In genomic region chr1:12135612-12136011, GRCh38 we compare ENCODE assay signal across 19 cellular contexts. TPM values are rescaled to one million over a fixed set of nuclear protein-coding genes. Genes with fewer than 3 reads are reported as not detected.
DNase-seq lines count a peak whose midpoint lies in the region; ATAC-seq and TF ChIP-seq lines count a peak whose summit lies in the region.
"Had no signal": no experiment of that assay in that cellular context is flagged by ENCODE, and none has a peak within 500 bp of the region (broad histone marks: within the 10 kb centered on the region; RNA-seq: fewer than 3 reads in every experiment).

No MANE protein-coding gene starts in this region.

- H3K36me3 Mint-ChIP-seq in activated CD4-positive, alpha-beta memory T cell treated with anti-CD3 and anti-CD28 coated beads for 36 hours = peaks cover 10% of the 10 kb centered on the region
- H3K36me3 Mint-ChIP-seq in activated CD4-positive, alpha-beta memory T cell treated with anti-CD3 and anti-CD28 coated beads, Interleukin-2, amount 10 ng/mL, durations not matched to agents 7 days and 5 days (ENCODE audit: low read depth) = peaks cover 19% of the 10 kb centered on the region
- H3K36me3 Mint-ChIP-seq in central memory CD8-positive, alpha-beta T cell (ENCODE audit: insufficient read depth) = no peaks in the 10 kb centered on the region

- no peak for ATAC-seq in central memory CD8-positive, alpha-beta T cell (replicated peaks; ENCODE audit: extremely low read depth, poor library complexity, severe bottlenecking)
- ATAC-seq in right lobe of liver (peak; percentile 4 to 61 (median 25)), upper lobe of right lung (peak; percentile 44), GM18520 (IDR thresholded peaks at IDR 0.05; ENCODE audit: unreplicated experiment) (no peak)
- ATAC-seq: esophagus mucosa, HCT116, left colon had no signal

- H3K27me3 Mint-ChIP-seq in activated CD4-positive, alpha-beta memory T cell treated with anti-CD3 and anti-CD28 coated beads for 36 hours = no peaks in the 10 kb centered on the region
- H3K27me3 Mint-ChIP-seq in activated CD4-positive, alpha-beta memory T cell treated with anti-CD3 and anti-CD28 coated beads, Interleukin-2, amount 10 ng/mL, durations not matched to agents 7 days and 5 days = no peaks in the 10 kb centered on the region
- H3K27me3 Mint-ChIP-seq in central memory CD8-positive, alpha-beta T cell = no peaks in the 10 kb centered on the region
- H3K27me3 Mint-ChIP-seq: activated B cell treated with CpG ODN at 0.5 μM for 24 hours had no signal

- peak overlapping the region; percentile 38 for H3K27ac Mint-ChIP-seq in activated CD4-positive, alpha-beta memory T cell treated with anti-CD3 and anti-CD28 coated beads for 36 hours
- H3K27ac Mint-ChIP-seq in activated CD4-positive, alpha-beta memory T cell treated with anti-CD3 and anti-CD28 coated beads, Interleukin-2, amount 10 ng/mL, durations not matched to agents 7 days and 5 days = no peak overlapping the region
- H3K27ac Mint-ChIP-seq in central memory CD8-positive, alpha-beta T cell (ENCODE audit: low read depth) = peak overlapping the region; percentile 86

- BruUV-seq in A673 (replicated peaks; lab: Mats Ljungman, UMichigan) = no TSS peak

- TF ChIP-seq CTCF in right lobe of liver (IDR thresholded peaks at IDR 0.05) (no peak), upper lobe of right lung (IDR thresholded peaks at IDR 0.05) (no peak), A673 (conservative IDR thresholded peaks at IDR 0.05; ENCODE audit: low read depth, low read length) (no peak)

- H3K4me3 Mint-ChIP-seq in activated CD4-positive, alpha-beta memory T cell treated with anti-CD3 and anti-CD28 coated beads for 36 hours = no peak overlapping the region
- H3K4me3 Mint-ChIP-seq in activated CD4-positive, alpha-beta memory T cell treated with anti-CD3 and anti-CD28 coated beads, Interleukin-2, amount 10 ng/mL, durations not matched to agents 7 days and 5 days = no peak overlapping the region
- no peak overlapping the region for H3K4me3 Mint-ChIP-seq in central memory CD8-positive, alpha-beta T cell
- H3K4me3 Mint-ChIP-seq: activated B cell treated with CpG ODN at 0.5 μM for 24 hours had no signal

- 47% methylated on average over 2 of the region's 6 CpGs for WGBS in right lobe of liver (ENCODE audit: insufficient coverage, low coverage, low lambda C conversion rate, missing lambda C conversion rate)

- H3K27me3 ChIP-seq in right lobe of liver (no peaks in the 10 kb centered on the region), upper lobe of right lung (no peaks in the 10 kb centered on the region), A673 (replicated peaks; ENCODE audit: insufficient read depth, low read depth, low read length, poor library complexity) (no peaks in the 10 kb centered on the region)
- H3K27me3 ChIP-seq: hepatocyte had no signal

- H3K4me1 ChIP-seq in right lobe of liver (peaks cover 0 to 18% (median 5%) of the 10 kb centered on the region in 4 donors), upper lobe of right lung (peaks cover 29% of the 10 kb centered on the region), A673 (ENCODE audit: insufficient read depth, low read length, poor library complexity, severe bottlenecking) (no peaks in the 10 kb centered on the region)

- H3K4me3 ChIP-seq in right lobe of liver (no peak overlapping the region), upper lobe of right lung (no peak overlapping the region), A673 (ENCODE audit: low read depth, low read length, poor library complexity, severe bottlenecking) (no peak overlapping the region)
- H3K4me3 ChIP-seq: hepatocyte had no signal

- TF ChIP-seq POLR2A in right lobe of liver (IDR thresholded peaks at IDR 0.05) = no peak

- no peaks in the 10 kb centered on the region for H3K36me3 ChIP-seq in right lobe of liver
- H3K36me3 ChIP-seq in upper lobe of right lung = no peaks in the 10 kb centered on the region
- H3K36me3 ChIP-seq in A673 (ENCODE audit: insufficient read depth, low read length, poor library complexity, severe bottlenecking) = no peaks in the 10 kb centered on the region

- intact Hi-C loops in activated CD4-positive, alpha-beta memory T cell treated with anti-CD3 and anti-CD28 coated beads for 36 hours (cut with micrococcal nuclease) = no loop called here
- intact Hi-C loops in right lobe of liver (cut with DNase I) = no loop called here
- intact Hi-C loops in upper lobe of right lung (cut with DNase I) = no loop called here
- intact Hi-C loops in A673 (cut with micrococcal nuclease; ENCODE audit: unreplicated experiment) = no loop called here
- intact Hi-C loops in posterior vena cava (cut with DNase I) = no loop called here

- no peaks in the 10 kb centered on the region for H3K9me3 Mint-ChIP-seq in activated CD4-positive, alpha-beta memory T cell treated with anti-CD3 and anti-CD28 coated beads for 36 hours
- no peaks in the 10 kb centered on the region for H3K9me3 Mint-ChIP-seq in activated CD4-positive, alpha-beta memory T cell treated with anti-CD3 and anti-CD28 coated beads, Interleukin-2, amount 10 ng/mL, durations not matched to agents 7 days and 5 days
- H3K9me3 Mint-ChIP-seq in central memory CD8-positive, alpha-beta T cell = no peaks in the 10 kb centered on the region
- H3K9me3 Mint-ChIP-seq: activated B cell treated with CpG ODN at 0.5 μM for 24 hours had no signal

- POLR2A ChIA-PET in activated CD4-positive, alpha-beta memory T cell treated with anti-CD3 and anti-CD28 coated beads for 36 hours (lab: Charles Lee) = no interaction called here
- POLR2A ChIA-PET in activated CD4-positive, alpha-beta memory T cell treated with anti-CD3 and anti-CD28 coated beads, Interleukin-2, amount 10 ng/mL, durations not matched to agents 7 days and 5 days (lab: Charles Lee) = interaction anchor here (0.5 to 1.2 kb wide), 2 partner anchors 20 to 27 kb away, joined by 3 to 4 read pairs; no protein-coding TSS in a partner anchor
- POLR2A ChIA-PET in A673 (lab: Charles Lee; ENCODE audit: low non-redundant PET) = no interaction called here

- peaks cover 21% of the 10 kb centered on the region for H3K4me1 Mint-ChIP-seq in activated CD4-positive, alpha-beta memory T cell treated with anti-CD3 and anti-CD28 coated beads for 36 hours (ENCODE audit: low read depth)
- peaks cover 29% of the 10 kb centered on the region for H3K4me1 Mint-ChIP-seq in activated CD4-positive, alpha-beta memory T cell treated with anti-CD3 and anti-CD28 coated beads, Interleukin-2, amount 10 ng/mL, durations not matched to agents 7 days and 5 days
- peaks cover 20% of the 10 kb centered on the region for H3K4me1 Mint-ChIP-seq in central memory CD8-positive, alpha-beta T cell

- CTCF ChIA-PET in activated CD4-positive, alpha-beta memory T cell treated with anti-CD3 and anti-CD28 coated beads for 36 hours (lab: Charles Lee) = interaction anchor here (3.1 kb wide), 1 partner anchor 10 kb away, joined by 10 read pairs; no protein-coding TSS in a partner anchor
- CTCF ChIA-PET in activated CD4-positive, alpha-beta memory T cell treated with anti-CD3 and anti-CD28 coated beads, Interleukin-2, amount 10 ng/mL, durations not matched to agents 7 days and 5 days (lab: Charles Lee) = interaction anchor here (1.1 to 5.2 kb wide), 2 partner anchors 11 to 15 kb away, joined by 5 to 19 read pairs; no protein-coding TSS in a partner anchor
- CTCF ChIA-PET in A673 (lab: Charles Lee) = interaction anchor here (0.6 kb wide), 1 partner anchor 76 kb away, joined by 4 read pairs; no protein-coding TSS in a partner anchor

- DNase-seq in activated CD4-positive, alpha-beta memory T cell treated with anti-CD3 and anti-CD28 coated beads for 36 hours = no peak
- DNase-seq in activated CD4-positive, alpha-beta memory T cell treated with anti-CD3 and anti-CD28 coated beads, Interleukin-2, amount 10 ng/mL, durations not matched to agents 7 days and 5 days = no peak
- no peak for DNase-seq in central memory CD8-positive, alpha-beta T cell (ENCODE audit: low spot score in 2 of 2)
- DNase-seq in right lobe of liver (no peak), upper lobe of right lung (no peak), A673 (ENCODE audit: low spot score) (no peak), posterior vena cava (ENCODE audit: low spot score) (no peak)
- DNase-seq: activated B cell treated with CpG ODN at 0.5 μM for 24 hours; activated naive CD4-positive, alpha-beta T cell; COR-L47; left colon; NCI-H774; RPMI8226; substantia nigra; T-helper 1 cell had no signal

- H3K9me3 ChIP-seq in right lobe of liver = no peaks in the 10 kb centered on the region
- no peaks in the 10 kb centered on the region for H3K9me3 ChIP-seq in upper lobe of right lung
- no peaks in the 10 kb centered on the region for H3K9me3 ChIP-seq in A673 (ENCODE audit: low read depth, low read length, poor library complexity, severe bottlenecking)

- H3K27ac ChIP-seq in right lobe of liver (no peak overlapping the region), upper lobe of right lung (no peak overlapping the region), A673 (ENCODE audit: low read depth, low read length, poor library complexity, severe bottlenecking) (no peak overlapping the region)
- H3K27ac ChIP-seq: hepatocyte had no signal

RNA-seq across cellular contexts. Expression of gene TNFRSF1B, which starts 31.2 kb away (rescaled TPM):
- total RNA-seq in activated CD4-positive, alpha-beta memory T cell treated with anti-CD3 and anti-CD28 coated beads for 36 hours = 100 to 1,000 TPM; 201 to 211 TPM
- total RNA-seq in activated CD4-positive, alpha-beta memory T cell treated with anti-CD3 and anti-CD28 coated beads, Interleukin-2, amount 10 ng/mL, durations not matched to agents 7 days and 5 days = 100 to 1,000 TPM; 434 to 447 TPM
- 10 to 100 TPM; 12.9 to 56.9 (median 26.5) TPM for total RNA-seq in right lobe of liver
- total RNA-seq in upper lobe of right lung = 62.4 TPM
- 0.09 TPM in 1 of 2 replicates, not detected in the other for total RNA-seq in A673 (2021)
- total RNA-seq in posterior vena cava = 10 to 100 TPM; 37.6 to 38.1 TPM

Comparison
In these comparisons a context has a peak if more than half of its experiments do, and no peak if none do; other contexts are left out.
1. ATAC-seq: peak in right lobe of liver (4 of 4) and upper lobe of right lung (single experiment); none in central memory CD8-positive, alpha-beta T cell (single experiment) and GM18520 (single experiment).
2. RNA of gene TNFRSF1B, which starts 31.2 kb away (total RNA-seq): 434 to 447 TPM in activated CD4-positive, alpha-beta memory T cell treated with anti-CD3 and anti-CD28 coated beads, Interleukin-2, amount 10 ng/mL, durations not matched to agents 7 days and 5 days, 201 to 211 TPM in activated CD4-positive, alpha-beta memory T cell treated with anti-CD3 and anti-CD28 coated beads for 36 hours, 62.4 TPM in upper lobe of right lung (single experiment), 37.6 to 38.1 TPM in posterior vena cava and 12.9 to 56.9 TPM in right lobe of liver; 0.09 TPM in A673; every median in the first group is over 10 times any median in the second.